Comparison of ENCODE assay signal across 23 cellular contexts in genomic region chr17:63358956-63359355, GRCh38.
"Had no signal": no experiment of that assay in that cellular context is flagged by ENCODE, and none has a peak within 500 bp of the region (broad histone marks: within the 10 kb centered on the region; RNA-seq: fewer than 3 reads in every experiment).

No MANE protein-coding gene starts in this region.

- H3K4me1 Mint-ChIP-seq: endodermal cell had no signal

- H3K4me1 ChIP-seq: left ventricle myocardium inferior, spleen had no signal

- H3K9me3 ChIP-seq: colonic mucosa, left ventricle myocardium inferior, ovary, thoracic aorta, upper lobe of right lung had no signal

- H3K27ac ChIP-seq: colonic mucosa, epithelial cell of prostate, left ventricle myocardium inferior, neural progenitor cell, ovary, spleen, upper lobe of right lung had no signal

- ATAC-seq: activated CD4-positive, alpha-beta T cell treated with anti-CD3 and anti-CD28 coated beads for 36 hours; sciatic nerve; stimulated activated memory B cell treated with anti-CD40 and anti-IgM and Interleukin-4, amounts not matched to agents 10 μg/mL and 1 μg/mL and 100 μg/mL, for 72 hours; upper lobe of right lung had no signal

- H3K27ac Mint-ChIP-seq: activated CD4-positive, alpha-beta memory T cell treated with anti-CD3 and anti-CD28 coated beads for 36 hours; activated CD4-positive, alpha-beta T cell treated with anti-CD3 and anti-CD28 coated beads for 36 hours; activated naive CD8-positive, alpha-beta T cell treated with anti-CD3 and anti-CD28 coated beads for 36 hours; activated T-helper 1 cell treated with anti-CD3 and anti-CD28 coated beads, Interleukin-12 subunit alpha, Interleukin-12 subunit beta, Interleukin-2, Interleukin-4 antibody, amounts not matched to agents 30 ng/mL and 10 ng/mL and 1 ng/mL, durations not matched to agents 14 hours and 24 hours and 36 hours; endodermal cell; neural progenitor cell; stimulated activated memory B cell treated with anti-CD40 and anti-IgM and Interleukin-4, amounts not matched to agents 10 μg/mL and 1 μg/mL and 100 μg/mL, for 72 hours had no signal

- H3K27me3 Mint-ChIP-seq: activated CD4-positive, alpha-beta memory T cell treated with anti-CD3 and anti-CD28 coated beads for 36 hours; activated CD4-positive, alpha-beta T cell treated with anti-CD3 and anti-CD28 coated beads for 36 hours; activated naive CD8-positive, alpha-beta T cell treated with anti-CD3 and anti-CD28 coated beads for 36 hours; stimulated activated memory B cell treated with anti-CD40 and anti-IgM and Interleukin-4, amounts not matched to agents 10 μg/mL and 1 μg/mL and 100 μg/mL, for 72 hours had no signal

- H3K9ac ChIP-seq: neural progenitor cell had no signal

- H3K9me3 Mint-ChIP-seq: activated CD4-positive, alpha-beta memory T cell treated with anti-CD3 and anti-CD28 coated beads for 36 hours; activated naive CD8-positive, alpha-beta T cell treated with anti-CD3 and anti-CD28 coated beads for 36 hours; activated T-helper 1 cell treated with anti-CD3 and anti-CD28 coated beads, Interleukin-12 subunit alpha, Interleukin-12 subunit beta, Interleukin-2, Interleukin-4 antibody, amounts not matched to agents 30 ng/mL and 10 ng/mL and 1 ng/mL, durations not matched to agents 14 hours and 24 hours and 36 hours; endodermal cell; neural progenitor cell; stimulated activated memory B cell treated with anti-CD40 and anti-IgM and Interleukin-4, amounts not matched to agents 10 μg/mL and 1 μg/mL and 100 μg/mL, for 72 hours had no signal

- H3K4me2 ChIP-seq: neural progenitor cell had no signal

- DNase-seq: activated CD4-positive, alpha-beta memory T cell treated with anti-CD3 and anti-CD28 coated beads for 36 hours; activated CD4-positive, alpha-beta T cell treated with anti-CD3 and anti-CD28 coated beads for 36 hours; activated naive CD8-positive, alpha-beta T cell treated with anti-CD3 and anti-CD28 coated beads for 36 hours; activated T-cell treated with anti-CD3 and anti-CD28 coated beads for 4 hours; amniotic stem cell; central memory CD4-positive, alpha-beta T cell; colonic mucosa; endodermal cell; foreskin melanocyte; head of caudate nucleus; kidney; left ventricle myocardium inferior; mammary epithelial cell; ovary; spleen; stimulated activated CD4-positive, alpha-beta T cell treated with anti-CD3 and anti-CD28 coated beads, Interleukin-4, amount 100 ng/mL, for 4 hours; upper lobe of right lung had no signal

- H3K4me3 ChIP-seq: colonic mucosa, left ventricle myocardium inferior, neural progenitor cell, ovary, spleen, thoracic aorta, upper lobe of right lung had no signal

- H3K36me3 ChIP-seq: colonic mucosa, neural progenitor cell, ovary, thoracic aorta had no signal

- H3K27me3 ChIP-seq: colonic mucosa, neural progenitor cell, ovary, spleen, upper lobe of right lung had no signal

- H3K36me3 Mint-ChIP-seq: stimulated activated memory B cell treated with anti-CD40 and anti-IgM and Interleukin-4, amounts not matched to agents 10 μg/mL and 1 μg/mL and 100 μg/mL, for 72 hours had no signal

- H3K4me3 Mint-ChIP-seq: activated CD4-positive, alpha-beta memory T cell treated with anti-CD3 and anti-CD28 coated beads for 36 hours; activated CD4-positive, alpha-beta T cell treated with anti-CD3 and anti-CD28 coated beads for 36 hours; activated naive CD8-positive, alpha-beta T cell treated with anti-CD3 and anti-CD28 coated beads for 36 hours; activated T-helper 1 cell treated with anti-CD3 and anti-CD28 coated beads, Interleukin-12 subunit alpha, Interleukin-12 subunit beta, Interleukin-2, Interleukin-4 antibody, amounts not matched to agents 30 ng/mL and 10 ng/mL and 1 ng/mL, durations not matched to agents 14 hours and 24 hours and 36 hours; endodermal cell; neural progenitor cell; stimulated activated memory B cell treated with anti-CD40 and anti-IgM and Interleukin-4, amounts not matched to agents 10 μg/mL and 1 μg/mL and 100 μg/mL, for 72 hours had no signal

- H2AFZ ChIP-seq: neural progenitor cell had no signal
